Comparison of ENCODE assay signal across 7 cellular contexts in genomic region chr17:78781339-78782304, GRCh38. TPM values are rescaled to one million over a fixed set of nuclear protein-coding genes. Genes with fewer than 3 reads are reported as not detected.
DNase-seq lines count a peak whose midpoint lies in the region; ATAC-seq, FAIRE-seq and TF ChIP-seq lines count a peak whose summit lies in the region.

A gene with protein sequence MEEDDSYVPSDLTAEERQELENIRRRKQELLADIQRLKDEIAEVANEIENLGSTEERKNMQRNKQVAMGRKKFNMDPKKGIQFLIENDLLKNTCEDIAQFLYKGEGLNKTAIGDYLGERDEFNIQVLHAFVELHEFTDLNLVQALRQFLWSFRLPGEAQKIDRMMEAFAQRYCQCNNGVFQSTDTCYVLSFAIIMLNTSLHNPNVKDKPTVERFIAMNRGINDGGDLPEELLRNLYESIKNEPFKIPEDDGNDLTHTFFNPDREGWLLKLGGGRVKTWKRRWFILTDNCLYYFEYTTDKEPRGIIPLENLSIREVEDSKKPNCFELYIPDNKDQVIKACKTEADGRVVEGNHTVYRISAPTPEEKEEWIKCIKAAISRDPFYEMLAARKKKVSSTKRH (minus strand): TSS chr17:78782273. CDS start chr17:78782223, 50 bp downstream.

- no peak for FAIRE-seq in K562 (lab: Jason Lieb, UNC)

- H3K4me1 ChIP-seq in K562 (replicated peaks in 1 of 2; ENCODE audit: control insufficient read depth in 2 of 2, insufficient read depth in 2 of 2, low read length in 2 of 2) (peaks cover 41 to 58% of the 10 kb centered on the region in 2 experiments), iPS-15b (ENCODE audit: control insufficient read depth, insufficient read depth, low read length) (peaks cover 2% of the 10 kb centered on the region), sigmoid colon (peaks cover 0 to 19% (median 15%) of the 10 kb centered on the region in 4 donors)

- H3K36me3 ChIP-seq in K562 (ENCODE audit: control insufficient read depth, insufficient read depth, low read length) (peaks cover 3% of the 10 kb centered on the region; the same call in 2 of the 3 replicates), iPS-15b (ENCODE audit: control insufficient read depth, insufficient read depth, low read length) (no peaks in the 10 kb centered on the region), sigmoid colon (no peaks in the 10 kb centered on the region)

- peak within 1 kb of the TSS; percentile 88 for H3K4me2 ChIP-seq in K562 (ENCODE audit: insufficient read depth, low read length)

- H3K4me3 ChIP-seq in K562 (peak within 1 kb of the TSS; percentile 80), iPS-15b (ENCODE audit: low read depth, low read length) (peak within 1 kb of the TSS; percentile 60), sigmoid colon (peak within 1 kb of the TSS; percentile 75 to 100 (median 89))

- peak within 1 kb of the TSS; percentile 87 to 98 for H3K9ac ChIP-seq in K562 (ENCODE audit: insufficient read depth in 1 of 2, low read depth in 2 of 2, low read length in 2 of 2)
- H3K9ac ChIP-seq in iPS-15b (ENCODE audit: low read depth, low read length): peak within 1 kb of the TSS; percentile 70

- peak within 1 kb of the TSS; percentile 87 for H2AFZ ChIP-seq in K562 (ENCODE audit: low read depth, low read length)

- in situ Hi-C loops in K562 (cut with MboI): no loop called here

- TSS peak; percentile 33 for BruUV-seq in K562 (replicated peaks; lab: Mats Ljungman, UMichigan)

- peaks cover 42% of the 10 kb centered on the region for H3K79me2 ChIP-seq in K562 (ENCODE audit: control insufficient read depth, insufficient read depth, low read length)

- no peak for TF ChIP-seq RAD21 in K562 (CRISPR knock-in tag; conservative IDR thresholded peaks at IDR 0.05 in 1 of 2, IDR thresholded peaks at IDR 0.05 in 1 of 2)

- CTCF ChIA-PET in K562 (lab: Yijun Ruan, JAX; ENCODE audit: low intra/inter-chr PET ratio): no interaction called here

- DNase-seq in RKO (ENCODE audit: low spot score) (peak; percentile 32), K562 (ENCODE audit: extremely low read depth in 1 of 4, low spot score in 3 of 4) (peak in 3 of 4 experiments; percentile 31 to 52 (median 41)), sigmoid colon (peak; percentile 76), SIG-M5 (lab: John Stamatoyannopoulos, UW) (no peak)

- WGBS in K562 (ENCODE audit: insufficient coverage, low coverage, missing lambda C conversion rate): 1% methylated on average over 48 of the region's 127 CpGs
- 0 to 1% methylated on average over 127 of the region's 127 CpGs for WGBS in sigmoid colon, 2 donors

- POLR2A ChIA-PET in K562 (lab: Yijun Ruan, JAX): interaction anchor here (0.7 kb wide), 1 partner anchor 74 kb away, joined by 5 read pairs; no protein-coding TSS in a partner anchor

- no peaks in the 10 kb centered on the region for H3K9me1 ChIP-seq in K562 (ENCODE audit: control insufficient read depth, insufficient read depth, low read length)

- H3K27ac ChIP-seq in K562 (ENCODE audit: extremely low read depth, low read depth, low read length): peak within 1 kb of the TSS; percentile 94
- peak within 1 kb of the TSS; percentile 92 to 96 (median 94) for H3K27ac ChIP-seq in sigmoid colon

- H3K27me3 ChIP-seq in K562 (ENCODE audit: control insufficient read depth in 2 of 2, insufficient read depth in 2 of 2, low read length in 2 of 2) (no peaks in the 10 kb centered on the region), iPS-15b (ENCODE audit: control insufficient read depth, insufficient read depth, low read length) (peaks cover 2% of the 10 kb centered on the region), sigmoid colon (no peaks in the 10 kb centered on the region)

- TF ChIP-seq POLR2A in GM18505 (IDR thresholded peaks at IDR 0.05; ENCODE audit: borderline replicate concordance, extremely low read depth, insufficient read depth, insufficient read length) (peak; percentile 53), K562 (conservative IDR thresholded peaks at IDR 0.05) (no peak), sigmoid colon (IDR thresholded peaks at IDR 0.05) (no peak)

- ATAC-seq in GM18505 (IDR thresholded peaks at IDR 0.05; ENCODE audit: unreplicated experiment): peak; percentile 18
- peak; percentile 20 for ATAC-seq in HG02759 (IDR thresholded peaks at IDR 0.05; ENCODE audit: unreplicated experiment)
- ATAC-seq in K562: peak; percentile 23

- no peak for TF ChIP-seq CTCF in K562 (IDR thresholded peaks at IDR 0.05 in 2 of 3, conservative IDR thresholded peaks at IDR 0.05 in 1 of 3; ENCODE audit: insufficient read depth in 2 of 3, low read depth in 1 of 3, low read length in 3 of 3)
- TF ChIP-seq CTCF in sigmoid colon (IDR thresholded peaks at IDR 0.05): no peak

- intact Hi-C loops in K562 (cut with micrococcal nuclease): loop anchor here (5.0 kb wide), 1 partner anchor 34 kb away; no protein-coding TSS in a partner anchor
- intact Hi-C loops in sigmoid colon (cut with DNase I): loop anchor here (1.0 to 5.0 kb wide), 3 partner anchors 59 to 191 kb away; partner anchors contain the start of gene USP36

- no peaks in the 10 kb centered on the region for H3K9me3 ChIP-seq in K562 (replicated peaks; ENCODE audit: control insufficient read depth, insufficient read depth, low read depth, low read length)
- H3K9me3 ChIP-seq in iPS-15b (ENCODE audit: control insufficient read depth, insufficient read depth, low read length): no peaks in the 10 kb centered on the region
- no peaks in the 10 kb centered on the region for H3K9me3 ChIP-seq in sigmoid colon

- H4K20me1 ChIP-seq in K562 (replicated peaks; ENCODE audit: control insufficient read depth, insufficient read depth, low read length): 0 out of 2 replicates have a peak, but pooled peaks cover 3% of the 10 kb centered on the region

- TF ChIP-seq EP300 in K562 (IDR thresholded peaks at IDR 0.05; ENCODE audit: low read length): no peak
- no peak for TF ChIP-seq EP300 in sigmoid colon (IDR thresholded peaks at IDR 0.05)

TF ChIP-seq in K562, 482 proteins besides CTCF, POLR2A, EP300 and RAD21 (continues in another document):
- TF ChIP-seq ZNF76 (CRISPR knock-in tag; IDR thresholded peaks at IDR 0.05; ENCODE audit: borderline replicate concordance): no peak
- TF ChIP-seq ZNF668 (CRISPR knock-in tag; IDR thresholded peaks at IDR 0.05): no peak
- TF ChIP-seq TGIF2 (CRISPR knock-in tag; IDR thresholded peaks at IDR 0.05): peak; percentile 78; the same call in 1 of the 2 replicates
- peak; percentile 85 for TF ChIP-seq ZBTB7A (IDR thresholded peaks at IDR 0.05; ENCODE audit: borderline replicate concordance, control insufficient read depth, low read depth, low read length)
- peak; percentile 65; the same call in 1 of the 2 replicates for TF ChIP-seq RB1 (IDR thresholded peaks at IDR 0.05; ENCODE audit: low read depth)
- no peak for TF ChIP-seq CC2D1A (IDR thresholded peaks at IDR 0.05)
- no peak for TF ChIP-seq NFIX (CRISPR knock-in tag; IDR thresholded peaks at IDR 0.05; ENCODE audit: low read depth)
- 0 out of 2 replicates have a peak, but pooled peaks have one; percentile 7 for TF ChIP-seq GABPA (tag; conservative IDR thresholded peaks at IDR 0.05; ENCODE audit: low read depth)
- TF ChIP-seq DACH1 (IDR thresholded peaks at IDR 0.05; ENCODE audit: partially characterized antibody): no peak
- TF ChIP-seq GATAD2B (IDR thresholded peaks at IDR 0.05; ENCODE audit: borderline replicate concordance): peak; percentile 42; the same call in 1 of the 2 replicates
- no peak for TF ChIP-seq BHLHE40 (IDR thresholded peaks at IDR 0.05; ENCODE audit: low read length)
- TF ChIP-seq, protein P1, sequence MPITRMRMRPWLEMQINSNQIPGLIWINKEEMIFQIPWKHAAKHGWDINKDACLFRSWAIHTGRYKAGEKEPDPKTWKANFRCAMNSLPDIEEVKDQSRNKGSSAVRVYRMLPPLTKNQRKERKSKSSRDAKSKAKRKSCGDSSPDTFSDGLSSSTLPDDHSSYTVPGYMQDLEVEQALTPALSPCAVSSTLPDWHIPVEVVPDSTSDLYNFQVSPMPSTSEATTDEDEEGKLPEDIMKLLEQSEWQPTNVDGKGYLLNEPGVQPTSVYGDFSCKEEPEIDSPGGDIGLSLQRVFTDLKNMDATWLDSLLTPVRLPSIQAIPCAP (CRISPR knock-in tag; IDR thresholded peaks at IDR 0.05; ENCODE audit: borderline replicate concordance): no peak
- no peak for TF ChIP-seq GATAD2A (IDR thresholded peaks at IDR 0.05)
- TF ChIP-seq, protein P2, sequence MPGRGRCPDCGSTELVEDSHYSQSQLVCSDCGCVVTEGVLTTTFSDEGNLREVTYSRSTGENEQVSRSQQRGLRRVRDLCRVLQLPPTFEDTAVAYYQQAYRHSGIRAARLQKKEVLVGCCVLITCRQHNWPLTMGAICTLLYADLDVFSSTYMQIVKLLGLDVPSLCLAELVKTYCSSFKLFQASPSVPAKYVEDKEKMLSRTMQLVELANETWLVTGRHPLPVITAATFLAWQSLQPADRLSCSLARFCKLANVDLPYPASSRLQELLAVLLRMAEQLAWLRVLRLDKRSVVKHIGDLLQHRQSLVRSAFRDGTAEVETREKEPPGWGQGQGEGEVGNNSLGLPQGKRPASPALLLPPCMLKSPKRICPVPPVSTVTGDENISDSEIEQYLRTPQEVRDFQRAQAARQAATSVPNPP (IDR thresholded peaks at IDR 0.05; ENCODE audit: borderline replicate concordance, insufficient read depth, insufficient read length): no peak
- TF ChIP-seq SP2 (IDR thresholded peaks at IDR 0.05; ENCODE audit: extremely low read depth, low read depth, low read length, poor library complexity, severe bottlenecking): no peak
- TF ChIP-seq MCM3 (IDR thresholded peaks at IDR 0.05): no peak

RNA-seq across cellular contexts. Expression of the gene that starts here (rescaled TPM):
- total RNA-seq in K562 (2011; cell fraction: chromatin; rRNA removed; ENCODE audit: low replicate concordance): 59.2 and 70.8 TPM in 2 replicates
- 27.7 and 37.1 TPM in 2 replicates for total RNA-seq in K562 (2011; cell fraction: nucleolus; rRNA removed)
- 34.9 and 43.7 TPM in 2 replicates for total RNA-seq in K562 (2011; cell fraction: nucleoplasm; rRNA removed)
- total RNA-seq in K562 (2014; rRNA removed) (15.0 and 15.1 TPM in 2 replicates), K562 (2014; rRNA removed; fragmentation: Illumina TruSeq; extraction: Trizol) (16.8 and 18.3 TPM in 2 replicates), K562 (2015; rRNA removed; fragmentation: Illumina TruSeq; extraction: Trizol) (19.6 and 21.2 TPM in 2 replicates), K562 (2021) (24.4 and 27.7 TPM in 2 replicates), sigmoid colon (10 to 100 TPM; 26.7 to 38.5 (median 35.2) TPM)
- polyA plus RNA-seq in K562 (2011; rRNA removed) (16.1 and 16.5 TPM in 2 replicates), K562 (2014; fragmentation: Illumina TruSeq; extraction: Trizol) (20.5 and 24.1 TPM in 2 replicates), K562 (2014; fragmentation: Nextera tagmentation; extraction: Ambion mirVana) (under 1 TPM; 0.52 to 0.70 TPM), K562 (2014; rRNA removed) (25.1 and 25.4 TPM in 2 replicates), sigmoid colon (10 to 100 TPM; 56.5 to 83.8 (median 64.3) TPM)
- polyA plus RNA-seq in K562 (2011; cell fraction: cytosol; rRNA removed): 14.2 and 14.9 TPM in 2 replicates
- 71.2 and 83.3 TPM in 2 replicates for polyA plus RNA-seq in K562 (2011; cell fraction: nucleus; rRNA removed)
- 17.4 and 27.1 TPM in 2 replicates for polyA plus RNA-seq in K562 (2012)
- polyA minus RNA-seq in K562 (2011; rRNA and poly(A)+ RNA removed): 12.2 and 12.3 TPM in 2 replicates
- 6.5 and 8.0 TPM in 2 replicates for polyA minus RNA-seq in K562 (2011; cell fraction: cytosol; rRNA and poly(A)+ RNA removed)
- 12.8 and 20.0 TPM in 2 replicates for polyA minus RNA-seq in K562 (2011; cell fraction: nucleus; rRNA and poly(A)+ RNA removed)
